ENCODE assay signal across 15 cellular contexts in genomic region chr22:46437990-46438389, GRCh38.
"Had no signal": no experiment of that assay in that cellular context is flagged by ENCODE, and none has a peak within 500 bp of the region (broad histone marks: within the 10 kb centered on the region; RNA-seq: fewer than 3 reads in every experiment).

No MANE protein-coding gene starts in this region.

- H3K27ac ChIP-seq: gastrocnemius medialis had no signal

- H3K4me1 ChIP-seq: gastrocnemius medialis had no signal

- H3K4me3 ChIP-seq: gastrocnemius medialis had no signal

- H3K9me3 Mint-ChIP-seq: activated naive CD4-positive, alpha-beta T cell treated with anti-CD3 and anti-CD28 coated beads for 36 hours; activated naive CD8-positive, alpha-beta T cell treated with anti-CD3 and anti-CD28 coated beads, Interleukin-2, amount 50 U/mL, for 24 hours; activated T-helper 2 cell treated with anti-CD3 and anti-CD28 coated beads, Interferon-gamma antibody, Interleukin-2, Interleukin-4, amounts not matched to agents 10 μg/mL and 5 μg/mL and 100 μg/mL, durations not matched to agents 14 hours and 24 hours and 36 hours; type B pancreatic cell had no signal

- ATAC-seq: activated naive CD8-positive, alpha-beta T cell treated with anti-CD3 and anti-CD28 coated beads, Interleukin-2, amount 50 U/mL, for 24 hours; gastrocnemius medialis; left lobe of liver had no signal

- H3K4me3 Mint-ChIP-seq: activated naive CD4-positive, alpha-beta T cell treated with anti-CD3 and anti-CD28 coated beads for 36 hours; activated naive CD8-positive, alpha-beta T cell treated with anti-CD3 and anti-CD28 coated beads, Interleukin-2, amount 50 U/mL, for 24 hours; type B pancreatic cell had no signal

- H3K27ac Mint-ChIP-seq: activated naive CD4-positive, alpha-beta T cell treated with anti-CD3 and anti-CD28 coated beads for 36 hours; activated naive CD8-positive, alpha-beta T cell treated with anti-CD3 and anti-CD28 coated beads, Interleukin-2, amount 50 U/mL, for 24 hours; activated T-helper 2 cell treated with anti-CD3 and anti-CD28 coated beads, Interferon-gamma antibody, Interleukin-2, Interleukin-4, amounts not matched to agents 10 μg/mL and 5 μg/mL and 100 μg/mL, durations not matched to agents 14 hours and 24 hours and 36 hours had no signal

- DNase-seq: activated CD4-positive, alpha-beta T cell treated with anti-CD3 and anti-CD28 coated beads for 1 hour; activated CD4-positive, alpha-beta T cell treated with anti-CD3 and anti-CD28 coated beads, Interleukin-2, amount 50 U/mL, for 4 hours; activated naive CD4-positive, alpha-beta T cell treated with anti-CD3 and anti-CD28 coated beads for 36 hours; activated naive CD8-positive, alpha-beta T cell treated with anti-CD3 and anti-CD28 coated beads, Interleukin-2, amount 50 U/mL, for 24 hours; aorta; erythroblast; gastrocnemius medialis; islet precursor cell; stimulated activated CD4-positive, alpha-beta T cell treated with anti-CD3 and anti-CD28 coated beads, Interleukin-2, amount 100 ng/mL, for 48 hours; stimulated activated naive CD4-positive, alpha-beta T cell; T-helper 1 cell; T1000 had no signal

- H3K27me3 Mint-ChIP-seq: activated naive CD8-positive, alpha-beta T cell treated with anti-CD3 and anti-CD28 coated beads, Interleukin-2, amount 50 U/mL, for 24 hours; type B pancreatic cell had no signal

- H3K36me3 ChIP-seq: gastrocnemius medialis had no signal

- H3K9me3 ChIP-seq: gastrocnemius medialis had no signal
